In the genomic region with DNA sequence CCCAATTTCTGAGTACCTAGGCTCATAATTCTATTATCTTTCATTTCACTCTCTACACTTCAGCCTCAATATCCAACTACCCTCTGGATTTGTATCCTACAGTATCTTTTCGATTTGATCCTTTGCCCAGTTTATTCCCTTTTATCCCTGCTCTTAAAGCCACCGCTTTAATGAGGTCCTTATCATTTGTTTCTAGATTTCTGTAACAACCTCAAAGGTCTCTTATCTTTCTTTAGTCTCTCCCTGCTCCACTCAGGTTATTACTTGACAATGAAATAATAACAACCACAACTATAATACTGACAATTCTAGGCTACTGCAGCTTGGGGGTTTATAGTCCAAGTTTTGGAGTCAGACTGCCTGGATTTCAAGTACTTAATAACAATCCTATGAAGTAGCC, we compare ENCODE assay signal across 24 cellular contexts.
"Had no signal": no experiment of that assay in that cellular context is flagged by ENCODE, and none has a peak within 500 bp of the region (broad histone marks: within the 10 kb centered on the region; RNA-seq: fewer than 3 reads in every experiment).

No MANE protein-coding gene starts in this region.

- H3K4me1 ChIP-seq: neural progenitor cell, psoas muscle, right lobe of liver, thyroid gland, tibial nerve, upper lobe of left lung, vagina had no signal

- H3K36me3 ChIP-seq: neural progenitor cell, ovary, right lobe of liver, sigmoid colon, stomach, thoracic aorta, thyroid gland, tibial nerve, upper lobe of left lung, vagina had no signal

- FAIRE-seq: urothelium cell line had no signal

- DNase-seq: natural killer cell; occipital lobe; ovary; posterior cingulate gyrus; psoas muscle; right cardiac atrium; right lobe of liver; sigmoid colon; stimulated activated CD4-positive, alpha-beta T cell treated with anti-CD3 and anti-CD28 coated beads, Interleukin-15, amount 100 ng/mL, for 24 hours; stimulated activated CD4-positive, alpha-beta T cell treated with anti-CD3 and anti-CD28 coated beads, Interleukin-2, amount 100 ng/mL, for 24 hours; stimulated activated CD4-positive, alpha-beta T cell treated with anti-CD3 and anti-CD28 coated beads, Interleukin-2, amount 100 ng/mL, for 48 hours; stimulated activated CD4-positive, alpha-beta T cell treated with anti-CD3 and anti-CD28 coated beads, Interleukin-4, amount 100 ng/mL, for 24 hours; stimulated activated naive B cell treated with anti-CD40 and anti-IgM and Interleukin-4, amounts not matched to agents 10 μg/mL and 1 μg/mL and 100 μg/mL, for 72 hours; stimulated activated naive CD4-positive, alpha-beta T cell treated with Interleukin-2 at 50 U/mL for 16 hours; stomach; thyroid gland; trophoblast cell; upper lobe of left lung had no signal

- H3K4me3 ChIP-seq: neural progenitor cell, ovary, psoas muscle, right lobe of liver, sigmoid colon, stomach, thoracic aorta, thyroid gland, tibial nerve, upper lobe of left lung, vagina had no signal

- H3K27ac ChIP-seq: neural progenitor cell, ovary, parathyroid adenoma, psoas muscle, right lobe of liver, sigmoid colon, stomach, thoracic aorta, thyroid gland, tibial nerve, upper lobe of left lung, vagina had no signal

- H3K27me3 ChIP-seq: neural progenitor cell, ovary, right lobe of liver, sigmoid colon, stomach, thyroid gland, tibial nerve, upper lobe of left lung, vagina had no signal

- H3K9me3 ChIP-seq: ovary, psoas muscle, right lobe of liver, sigmoid colon, stomach, thoracic aorta, thyroid gland, tibial nerve, upper lobe of left lung, vagina had no signal
